In the genomic region with DNA sequence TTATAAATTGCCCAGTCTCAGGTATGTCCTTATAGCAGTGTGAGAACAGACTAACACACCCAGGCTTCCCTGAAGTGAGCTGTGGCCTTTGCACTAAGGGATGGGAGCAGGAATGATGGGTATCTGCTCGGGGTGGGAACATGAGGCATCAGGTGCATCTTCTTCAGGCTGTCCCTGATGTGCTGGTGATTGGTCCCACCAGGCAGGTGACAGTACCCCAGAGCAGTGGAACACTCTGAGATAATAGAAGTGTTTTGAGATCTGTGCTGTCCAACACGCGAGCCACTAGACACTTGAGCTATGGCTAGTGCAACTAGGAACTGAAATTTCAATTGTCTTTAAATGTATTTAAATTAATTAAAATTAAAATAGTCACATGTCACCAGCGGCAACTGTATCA, we compare ENCODE assay signal across 9 cellular contexts. TPM values are rescaled to one million over a fixed set of nuclear protein-coding genes. Genes with fewer than 3 reads are reported as not detected.
"Had no signal": no experiment of that assay in that cellular context is flagged by ENCODE, and none has a peak within 500 bp of the region (broad histone marks: within the 10 kb centered on the region; RNA-seq: fewer than 3 reads in every experiment).

No MANE protein-coding gene starts in this region.

- H3K36me3 ChIP-seq: HAP-1 had no signal

- H3K4me3 Mint-ChIP-seq: HFFc6, IgD-negative memory B cell had no signal

- H3K4me3 ChIP-seq: GM23248, HAP-1 had no signal

- H3K9me3 Mint-ChIP-seq: HFFc6 had no signal

- H3K27ac ChIP-seq: GM23248, HL-60 had no signal

- H3K9me3 ChIP-seq: HAP-1 had no signal

- H3K27ac Mint-ChIP-seq: HFFc6, IgD-negative memory B cell had no signal

- H3K9ac ChIP-seq: GM23248 had no signal

- DNase-seq: GM23248, GOT3, H7, HFFc6 had no signal

- H3K4me1 ChIP-seq: HAP-1 had no signal

RNA-seq across cellular contexts. Expression of gene UBE2QL1, which starts 57.5 kb away (rescaled TPM):
- total RNA-seq: GM23248, HepG2, HFFc6, HT1080 had no signal
- polyA plus RNA-seq: GM23248, HepG2, IgD-negative memory B cell had no signal
